1 cellular context compared by ENCODE assay signal in the genomic region with DNA sequence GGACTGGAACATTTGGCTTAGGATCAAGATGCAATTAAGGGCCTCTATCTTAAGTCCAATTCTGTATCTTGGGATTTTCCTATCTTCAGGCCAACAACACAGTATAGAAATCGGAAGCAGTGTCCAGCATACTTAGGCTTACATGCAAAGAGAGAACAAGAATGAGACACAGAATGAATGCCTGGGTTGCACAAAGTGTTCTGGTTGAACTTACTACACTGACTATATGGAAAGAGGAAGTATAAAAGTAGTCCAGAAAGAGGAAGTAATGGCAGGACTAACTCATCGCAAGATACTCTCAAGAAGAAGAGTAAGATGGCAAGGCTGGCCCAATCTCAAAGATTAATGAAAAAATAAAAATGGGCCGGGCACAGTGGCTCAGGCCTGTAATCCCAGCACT.
TF ChIP-seq lines count a peak whose summit lies in the region.

No MANE protein-coding gene starts in this region.

TF ChIP-seq in WTC11, 78 proteins besides CTCF, POLR2A, EP300 and RAD21 (continued from another document):
- TF ChIP-seq, protein P1, sequence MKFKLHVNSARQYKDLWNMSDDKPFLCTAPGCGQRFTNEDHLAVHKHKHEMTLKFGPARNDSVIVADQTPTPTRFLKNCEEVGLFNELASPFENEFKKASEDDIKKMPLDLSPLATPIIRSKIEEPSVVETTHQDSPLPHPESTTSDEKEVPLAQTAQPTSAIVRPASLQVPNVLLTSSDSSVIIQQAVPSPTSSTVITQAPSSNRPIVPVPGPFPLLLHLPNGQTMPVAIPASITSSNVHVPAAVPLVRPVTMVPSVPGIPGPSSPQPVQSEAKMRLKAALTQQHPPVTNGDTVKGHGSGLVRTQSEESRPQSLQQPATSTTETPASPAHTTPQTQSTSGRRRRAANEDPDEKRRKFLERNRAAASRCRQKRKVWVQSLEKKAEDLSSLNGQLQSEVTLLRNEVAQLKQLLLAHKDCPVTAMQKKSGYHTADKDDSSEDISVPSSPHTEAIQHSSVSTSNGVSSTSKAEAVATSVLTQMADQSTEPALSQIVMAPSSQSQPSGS (CRISPR knock-in tag; IDR thresholded peaks at IDR 0.05; ENCODE audit: borderline replicate concordance, low read depth): no peak
